In genomic region chr5:160188151-160188967, GRCh38 we compare ENCODE assay signal across 8 cellular contexts. TPM values are rescaled to one million over a fixed set of nuclear protein-coding genes. Genes with fewer than 3 reads are reported as not detected.
A peak's percentile ranks its signal among the peaks of the same experiment; 100 is the strongest.
DNase-seq lines count a peak whose midpoint lies in the region; ATAC-seq, FAIRE-seq and TF ChIP-seq lines count a peak whose summit lies in the region.

No MANE protein-coding gene starts in this region.

- H3K79me2 ChIP-seq in ACC112 (ENCODE audit: control insufficient read depth, insufficient read depth, low read length, unreplicated experiment), result no peaks in the 10 kb centered on the region

- TF ChIP-seq CTCF in WTC11 (IDR thresholded peaks at IDR 0.05) (no peak), prostate gland (IDR thresholded peaks at IDR 0.05) (no peak)

- POLR2A ChIA-PET in WTC11 (lab: Charles Lee), result interaction anchor here (0.6 to 3.3 kb wide), 8 partner anchors 10 to 201 kb away, joined by 3 to 19 read pairs (median 5); partner anchors contain the start of gene PWWP2A

- no peaks in the 10 kb centered on the region for H3K9me3 ChIP-seq in prostate gland

- H3K9me3 Mint-ChIP-seq in WTC11, result peaks cover 27% of the 10 kb centered on the region

- CTCF ChIA-PET in WTC11 (lab: Charles Lee), result interaction anchor here (0.6 to 3.1 kb wide), 8 partner anchors 10 to 203 kb away, joined by 3 to 19 read pairs (median 4); no protein-coding TSS in a partner anchor

- H3K4me1 Mint-ChIP-seq in WTC11, result peaks cover 22% of the 10 kb centered on the region

- DNase-seq in GM12891 (ENCODE audit: insufficient read length, low spot score), result peak; percentile 39
- DNase-seq in WTC11 (ENCODE audit: low spot score), result peak; percentile 77
- peak; percentile 77 for DNase-seq in cardiac septum (ENCODE audit: low spot score)
- peak; percentile 6 for DNase-seq in prostate gland (ENCODE audit: low spot score)
- no peak for DNase-seq in globus pallidus (ENCODE audit: low spot score)
- DNase-seq in MV-4-11 (lab: John Stamatoyannopoulos, UW), result no peak

- TF ChIP-seq POLR2A in GM12891 (IDR thresholded peaks at IDR 0.05; ENCODE audit: low read depth, low read length) (no peak), prostate gland (IDR thresholded peaks at IDR 0.05) (no peak)

- peak overlapping the region; percentile 56 for H3K27ac ChIP-seq in ACC112 (ENCODE audit: low read depth, low read length)
- peak overlapping the region in 1 of 2 donors; percentile 52 for H3K27ac ChIP-seq in prostate gland

- H3K27me3 Mint-ChIP-seq in WTC11 (ENCODE audit: low read depth), result peaks cover 15% of the 10 kb centered on the region

- H3K4me1 ChIP-seq in ACC112 (ENCODE audit: control insufficient read depth, insufficient read depth, low read length, unreplicated experiment), result peaks cover 12% of the 10 kb centered on the region
- no peaks in the 10 kb centered on the region for H3K4me1 ChIP-seq in prostate gland (replicated peaks)

- H3K27me3 ChIP-seq in ACC112 (ENCODE audit: insufficient read depth, low read length), result no peaks in the 10 kb centered on the region
- no peaks in the 10 kb centered on the region for H3K27me3 ChIP-seq in prostate gland (replicated peaks; ENCODE audit: insufficient read depth)

- H3K4me3 Mint-ChIP-seq in WTC11, result peak overlapping the region; percentile 57

- peaks cover 22% of the 10 kb centered on the region for H3K36me3 Mint-ChIP-seq in WTC11

- H3K36me3 ChIP-seq in ACC112 (ENCODE audit: insufficient read depth, low read length) (no peaks in the 10 kb centered on the region), prostate gland (no peaks in the 10 kb centered on the region)

- H3K4me3 ChIP-seq in ACC112 (ENCODE audit: low read depth, low read length), result peak overlapping the region; percentile 75
- peak overlapping the region; percentile 36 to 37 for H3K4me3 ChIP-seq in prostate gland

- ATAC-seq in WTC11 (peak; percentile 75), HG02973 (IDR thresholded peaks at IDR 0.05; ENCODE audit: unreplicated experiment) (no peak)

- FAIRE-seq in GM12891 (lab: Jason Lieb, UNC), result no peak

- 2% methylated on average over 26 of the region's 40 CpGs for WGBS in prostate gland

- peak overlapping the region; percentile 95 for H2AFZ ChIP-seq in ACC112 (ENCODE audit: low read length, unreplicated experiment)

- intact Hi-C loops in cardiac septum (cut with DNase I), result no loop called here
- intact Hi-C loops in prostate gland (cut with DNase I), result no loop called here

- peak overlapping the region; percentile 89 for H3K27ac Mint-ChIP-seq in WTC11

TF ChIP-seq in GM12891, 5 proteins besides CTCF, POLR2A, EP300 and RAD21:
- TF ChIP-seq POU2F2 (IDR thresholded peaks at IDR 0.05; ENCODE audit: low read depth, low read length) (no peak), POLR2AphosphoS5 (IDR thresholded peaks at IDR 0.05; ENCODE audit: low read depth, low read length) (no peak), PAX5 (IDR thresholded peaks at IDR 0.05; ENCODE audit: insufficient read depth, low read length, severe bottlenecking) (no peak)

TF ChIP-seq in WTC11, 78 proteins besides CTCF, POLR2A, EP300 and RAD21 (continues in another document):
- TF ChIP-seq SMAD3 (CRISPR knock-in tag; IDR thresholded peaks at IDR 0.05; ENCODE audit: borderline replicate concordance) (no peak), OVOL2 (CRISPR knock-in tag; IDR thresholded peaks at IDR 0.05; ENCODE audit: borderline replicate concordance) (no peak), ATF1 (CRISPR knock-in tag; IDR thresholded peaks at IDR 0.05) (no peak), ZNF281 (CRISPR knock-in tag; IDR thresholded peaks at IDR 0.05) (no peak), NFE2L1 (CRISPR knock-in tag; IDR thresholded peaks at IDR 0.05) (no peak), USF1 (CRISPR knock-in tag; IDR thresholded peaks at IDR 0.05) (no peak), ZNF671 (CRISPR knock-in tag; IDR thresholded peaks at IDR 0.05) (no peak), ZNF512 (CRISPR knock-in tag; IDR thresholded peaks at IDR 0.05; ENCODE audit: borderline replicate concordance) (no peak), HMGA2 (CRISPR knock-in tag; IDR thresholded peaks at IDR 0.05) (no peak), JUN (CRISPR knock-in tag; IDR thresholded peaks at IDR 0.05) (no peak), E2F4 (CRISPR knock-in tag; IDR thresholded peaks at IDR 0.05; ENCODE audit: borderline replicate concordance, low read depth) (no peak), SOX15 (CRISPR knock-in tag; IDR thresholded peaks at IDR 0.05) (no peak), ZNF532 (CRISPR knock-in tag; IDR thresholded peaks at IDR 0.05; ENCODE audit: borderline replicate concordance) (peak; percentile 38; the same call in 1 of the 2 replicates)

RNA-seq across cellular contexts. Expression of gene FABP6, which starts 40.9 kb away (rescaled TPM):
- polyA plus RNA-seq in GM12891 (2012; ENCODE audit: low read depth, missing spikeins), result 13.0 TPM
- 2.3 to 4.9 TPM (median 2.9 TPM) in 3 replicates for total RNA-seq in WTC11 (2021)
- not detected for total RNA-seq in cardiac septum
- 1 to 10 TPM in 1 of 2 donors, not detected in 1; 2.8 TPM for total RNA-seq in prostate gland

Comparison
In these comparisons a context has a peak if more than half of its experiments do, and no peak if none do; other contexts are left out.
1. DNase-seq: peak in GM12891 (single experiment), WTC11 (single experiment), cardiac septum (single experiment) and prostate gland (single experiment); none in globus pallidus (single experiment) and MV-4-11 (single experiment).